In genomic region chr2:237456200-237456731, GRCh38 we compare ENCODE assay signal across 9 cellular contexts. TPM values are rescaled to one million over a fixed set of nuclear protein-coding genes. Genes with fewer than 3 reads are reported as not detected.
DNase-seq lines count a peak whose midpoint lies in the region; ATAC-seq and TF ChIP-seq lines count a peak whose summit lies in the region.
"Had no signal": no experiment of that assay in that cellular context is flagged by ENCODE, and none has a peak within 500 bp of the region (broad histone marks: within the 10 kb centered on the region; RNA-seq: fewer than 3 reads in every experiment).

No MANE protein-coding gene starts in this region.

- TF ChIP-seq CTCF in omental fat pad (IDR thresholded peaks at IDR 0.05) = no peak

- no peaks in the 10 kb centered on the region for H3K27me3 Mint-ChIP-seq in stimulated activated naive CD8-positive, alpha-beta T cell treated with anti-CD3 and anti-CD28 coated beads, Interleukin-15, Interleukin-2, amounts not matched to agents 100 ng/mL and 50 ng/mL, for 24 hours
- H3K27me3 Mint-ChIP-seq in stimulated activated naive CD8-positive, alpha-beta T cell treated with anti-CD3 and anti-CD28 coated beads, Interleukin-15, amount 100 ng/mL, for 72 hours = no peaks in the 10 kb centered on the region

- no peak for DNase-seq in stimulated activated naive CD8-positive, alpha-beta T cell treated with anti-CD3 and anti-CD28 coated beads, Interleukin-15, amount 100 ng/mL, for 72 hours
- DNase-seq in astrocyte of the hippocampus (ENCODE audit: low read depth, low spot score) (peak; percentile 87), kidney tubule cell (ENCODE audit: low spot score) (peak; percentile 75), medulla oblongata (ENCODE audit: extremely low spot score) (no peak), omental fat pad (ENCODE audit: low spot score) (no peak), NCI-H187 treated with DMSO at 0.1 percent for 48 hours (lab: John Stamatoyannopoulos, UW) (no peak)

- ATAC-seq in stimulated activated naive CD8-positive, alpha-beta T cell treated with anti-CD3 and anti-CD28 coated beads, Interleukin-15, amount 100 ng/mL, for 72 hours = no peak
- ATAC-seq in HG03039 (IDR thresholded peaks at IDR 0.05; ENCODE audit: unreplicated experiment) (no peak), omental fat pad (ENCODE audit: low FRiP score) (no peak)

- peak overlapping the region; percentile 39 for H3K27ac Mint-ChIP-seq in stimulated activated naive CD8-positive, alpha-beta T cell treated with anti-CD3 and anti-CD28 coated beads, Interleukin-15, Interleukin-2, amounts not matched to agents 100 ng/mL and 50 ng/mL, for 24 hours
- H3K27ac Mint-ChIP-seq in stimulated activated naive CD8-positive, alpha-beta T cell treated with anti-CD3 and anti-CD28 coated beads, Interleukin-15, amount 100 ng/mL, for 72 hours = no peak overlapping the region
- H3K27ac Mint-ChIP-seq: T-helper 2 cell treated with Interferon-gamma antibody and Interleukin-4, amounts not matched to agents 5 μg/mL and 100 μg/mL, for 36 hours had no signal

- peaks cover 17% of the 10 kb centered on the region for H3K9me3 Mint-ChIP-seq in stimulated activated naive CD8-positive, alpha-beta T cell treated with anti-CD3 and anti-CD28 coated beads, Interleukin-15, Interleukin-2, amounts not matched to agents 100 ng/mL and 50 ng/mL, for 24 hours
- peaks cover 22 to 29% of the 10 kb centered on the region in 2 donors for H3K9me3 Mint-ChIP-seq in stimulated activated naive CD8-positive, alpha-beta T cell treated with anti-CD3 and anti-CD28 coated beads, Interleukin-15, amount 100 ng/mL, for 72 hours
- H3K9me3 Mint-ChIP-seq: T-helper 2 cell treated with Interferon-gamma antibody and Interleukin-4, amounts not matched to agents 5 μg/mL and 100 μg/mL, for 36 hours had no signal

- no peaks in the 10 kb centered on the region for H3K36me3 Mint-ChIP-seq in stimulated activated naive CD8-positive, alpha-beta T cell treated with anti-CD3 and anti-CD28 coated beads, Interleukin-15, Interleukin-2, amounts not matched to agents 100 ng/mL and 50 ng/mL, for 24 hours (ENCODE audit: low read depth)

- no peak overlapping the region for H3K4me3 Mint-ChIP-seq in stimulated activated naive CD8-positive, alpha-beta T cell treated with anti-CD3 and anti-CD28 coated beads, Interleukin-15, Interleukin-2, amounts not matched to agents 100 ng/mL and 50 ng/mL, for 24 hours
- no peak overlapping the region for H3K4me3 Mint-ChIP-seq in stimulated activated naive CD8-positive, alpha-beta T cell treated with anti-CD3 and anti-CD28 coated beads, Interleukin-15, amount 100 ng/mL, for 72 hours
- H3K4me3 Mint-ChIP-seq: T-helper 2 cell treated with Interferon-gamma antibody and Interleukin-4, amounts not matched to agents 5 μg/mL and 100 μg/mL, for 36 hours had no signal

- H3K4me1 Mint-ChIP-seq in stimulated activated naive CD8-positive, alpha-beta T cell treated with anti-CD3 and anti-CD28 coated beads, Interleukin-15, Interleukin-2, amounts not matched to agents 100 ng/mL and 50 ng/mL, for 24 hours (ENCODE audit: low read depth) = peaks cover 29% of the 10 kb centered on the region
- peaks cover 22% of the 10 kb centered on the region for H3K4me1 Mint-ChIP-seq in stimulated activated naive CD8-positive, alpha-beta T cell treated with anti-CD3 and anti-CD28 coated beads, Interleukin-15, amount 100 ng/mL, for 72 hours

RNA-seq across cellular contexts. Expression of gene MLPH, which starts 30.8 kb away (rescaled TPM):
- total RNA-seq in omental fat pad = 10 to 100 TPM in 1 of 4 donors, 1 to 10 TPM in 3; 3.8 to 23.6 (median 6.4) TPM

RNA-seq across cellular contexts. Expression of gene COL6A3, which starts 42.3 kb away (rescaled TPM):
- total RNA-seq in omental fat pad = 100 to 1,000 TPM; 105 to 712 (median 274) TPM

Comparison
In these comparisons a context has a peak if more than half of its experiments do, and no peak if none do; other contexts are left out.
1. DNase-seq: peak in astrocyte of the hippocampus (single experiment) and kidney tubule cell (single experiment); none in stimulated activated naive CD8-positive, alpha-beta T cell treated with anti-CD3 and anti-CD28 coated beads, Interleukin-15, amount 100 ng/mL, for 72 hours (0 of 2), medulla oblongata (single experiment), omental fat pad (single experiment) and NCI-H187 treated with DMSO at 0.1 percent for 48 hours (single experiment).